In the genomic region with DNA sequence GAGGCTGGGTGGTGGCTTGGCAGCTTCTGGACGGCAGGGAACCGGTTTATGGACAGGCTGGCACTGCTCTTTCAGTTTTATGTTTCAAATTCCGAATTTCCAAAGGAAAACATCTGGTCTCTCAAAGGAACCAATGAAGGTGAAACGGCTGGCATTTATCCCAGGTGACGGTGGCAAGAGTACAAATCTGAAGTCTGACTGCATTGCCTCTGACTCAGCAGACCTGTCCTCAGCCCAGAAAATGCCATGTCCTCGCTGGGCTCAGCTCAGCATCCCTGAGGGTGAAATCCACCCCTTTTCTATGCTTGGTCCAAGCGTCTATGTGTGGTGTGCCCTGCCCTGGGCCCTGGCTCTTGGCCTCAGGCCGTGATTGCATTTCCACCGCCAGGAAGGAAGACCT, we compare ENCODE assay signal across 23 cellular contexts. TPM values are rescaled to one million over a fixed set of nuclear protein-coding genes. Genes with fewer than 3 reads are reported as not detected.
DNase-seq lines count a peak whose midpoint lies in the region; ATAC-seq and TF ChIP-seq lines count a peak whose summit lies in the region.
"Had no signal": no experiment of that assay in that cellular context is flagged by ENCODE, and none has a peak within 500 bp of the region (broad histone marks: within the 10 kb centered on the region; RNA-seq: fewer than 3 reads in every experiment).

No MANE protein-coding gene starts in this region.

- no peaks in the 10 kb centered on the region for H3K79me2 ChIP-seq in osteoblast (ENCODE audit: insufficient read depth, low read length)

- H3K27me3 ChIP-seq in neuronal stem cell (ENCODE audit: control insufficient read depth in 3 of 3, insufficient read depth in 3 of 3, low read depth in 1 of 3, low read length in 3 of 3): no peaks in the 10 kb centered on the region
- no peaks in the 10 kb centered on the region for H3K27me3 ChIP-seq in osteoblast (ENCODE audit: insufficient read depth, low read length)
- H3K27me3 ChIP-seq: Peyer's patch had no signal

- no CpG with 5 or more reads among the region's 9 CpGs for WGBS in neuronal stem cell (ENCODE audit: extremely low coverage in 2 of 2, insufficient read length in 2 of 2, insufficient replicate concordance in 1 of 2), 2 donors

- H2BK5ac ChIP-seq in neuronal stem cell (ENCODE audit: low read length): peak overlapping the region; percentile 60

- DNase-seq in G401 (ENCODE audit: low spot score) (peak; percentile 57), NCI-H2171 (lab: John Stamatoyannopoulos, UW) (peak; percentile 68), MCF 10A (ENCODE audit: unreplicated experiment) (peak; percentile 89), neuronal stem cell (ENCODE audit: low spot score) (no peak), mesothelial cell of epicardium (ENCODE audit: low spot score in 2 of 2, unreplicated experiment in 2 of 2) (no peak), osteoblast (ENCODE audit: insufficient read length, low spot score, missing footprints) (no peak), islet precursor cell (no peak)
- DNase-seq: activated CD4-positive, CD25-positive, alpha-beta regulatory T cell treated with anti-CD3 and anti-CD28 coated beads, Interleukin-2, amount 50 U/mL, for 72 hours; activated naive CD8-positive, alpha-beta T cell treated with anti-CD3 and anti-CD28 coated beads, Interleukin-2, amount 50 U/mL, for 24 hours; effector CD8-positive, alpha-beta T cell; immature natural killer cell; IMR-90; mesendoderm; MV-4-11; NCI-H774; Peyer's patch; retina; stimulated activated CD4-positive, alpha-beta T cell treated with anti-CD3 and anti-CD28 coated beads, Interleukin-12 subunit alpha, Interleukin-12 subunit beta, amount 100 ng/mL, for 4 hours; trophoblast cell had no signal

- H4K91ac ChIP-seq in neuronal stem cell (ENCODE audit: low read depth, low read length, poor library complexity): no peak overlapping the region

- CTCF ChIA-PET in MCF 10A (lab: Yijun Ruan, JAX): interaction anchor here (0.7 to 1.1 kb wide), 4 partner anchors 123 to 590 kb away, joined by 3 to 4 read pairs (median 3); no protein-coding TSS in a partner anchor

- H3K18ac ChIP-seq in neuronal stem cell (ENCODE audit: low read length): no peak overlapping the region

- no peak overlapping the region for H2BK120ac ChIP-seq in neuronal stem cell (ENCODE audit: low read depth, low read length)

- H3K4ac ChIP-seq in neuronal stem cell (ENCODE audit: low read length): no peak overlapping the region

- intact Hi-C loops in MCF 10A (cut with micrococcal nuclease): loop anchor here (5.0 kb wide), 2 partner anchors 288 to 478 kb away; no protein-coding TSS in a partner anchor

- H3K4me1 ChIP-seq in neuronal stem cell (ENCODE audit: control insufficient read depth in 2 of 2, insufficient read depth in 1 of 2, low read depth in 1 of 2, low read length in 2 of 2) (peaks cover 0 to 6% of the 10 kb centered on the region in 2 donors), osteoblast (ENCODE audit: insufficient read depth, low read length) (peaks cover 13% of the 10 kb centered on the region)

- H3K4me3 Mint-ChIP-seq in MCF 10A (ENCODE audit: unreplicated experiment) (no peak overlapping the region), mesothelial cell of epicardium (no peak overlapping the region)
- H3K4me3 Mint-ChIP-seq: activated naive CD8-positive, alpha-beta T cell treated with anti-CD3 and anti-CD28 coated beads, Interleukin-2, amount 50 U/mL, for 24 hours; immature natural killer cell; natural killer cell treated with Interleukin-12 subunit alpha and Interleukin-12 subunit beta and Interleukin-15 and Interleukin-18, amount 100 ng/mL, for 72 hours had no signal

- no peak overlapping the region for H3K23ac ChIP-seq in neuronal stem cell (ENCODE audit: low read depth, low read length, poor library complexity)

- H3K4me1 Mint-ChIP-seq in MCF 10A (ENCODE audit: insufficient read depth, unreplicated experiment): peaks cover 41% of the 10 kb centered on the region
- H3K4me1 Mint-ChIP-seq in mesothelial cell of epicardium: peaks cover 17% of the 10 kb centered on the region

- H3K27me3 Mint-ChIP-seq in MCF 10A (ENCODE audit: insufficient read depth, unreplicated experiment) (no peaks in the 10 kb centered on the region), mesothelial cell of epicardium (ENCODE audit: low read depth) (no peaks in the 10 kb centered on the region)
- H3K27me3 Mint-ChIP-seq: activated naive CD8-positive, alpha-beta T cell treated with anti-CD3 and anti-CD28 coated beads, Interleukin-2, amount 50 U/mL, for 24 hours; natural killer cell treated with Interleukin-12 subunit alpha and Interleukin-12 subunit beta and Interleukin-15 and Interleukin-18, amount 100 ng/mL, for 72 hours had no signal

- peak overlapping the region; percentile 65 for H3K27ac Mint-ChIP-seq in MCF 10A (ENCODE audit: low read depth, unreplicated experiment)
- no peak overlapping the region for H3K27ac Mint-ChIP-seq in mesothelial cell of epicardium
- H3K27ac Mint-ChIP-seq: activated naive CD8-positive, alpha-beta T cell treated with anti-CD3 and anti-CD28 coated beads, Interleukin-2, amount 50 U/mL, for 24 hours; immature natural killer cell; natural killer cell treated with Interleukin-12 subunit alpha and Interleukin-12 subunit beta and Interleukin-15 and Interleukin-18, amount 100 ng/mL, for 72 hours had no signal

- H3K79me1 ChIP-seq in neuronal stem cell (ENCODE audit: low read depth, low read length): no peaks in the 10 kb centered on the region

- no peak overlapping the region for H2AFZ ChIP-seq in neuronal stem cell (ENCODE audit: low read length)
- no peak overlapping the region for H2AFZ ChIP-seq in osteoblast (ENCODE audit: low read length)

- no peak overlapping the region for H2AK5ac ChIP-seq in neuronal stem cell (ENCODE audit: low read depth, low read length)

- no peak overlapping the region for H3K4me2 ChIP-seq in neuronal stem cell (ENCODE audit: insufficient read depth, low read length, poor library complexity, severe bottlenecking)
- no peak overlapping the region for H3K4me2 ChIP-seq in osteoblast (ENCODE audit: insufficient read depth, low read length)

- no peaks in the 10 kb centered on the region for H3K9me3 Mint-ChIP-seq in MCF 10A (ENCODE audit: unreplicated experiment)
- H3K9me3 Mint-ChIP-seq in mesothelial cell of epicardium: no peaks in the 10 kb centered on the region
- H3K9me3 Mint-ChIP-seq: activated naive CD8-positive, alpha-beta T cell treated with anti-CD3 and anti-CD28 coated beads, Interleukin-2, amount 50 U/mL, for 24 hours; immature natural killer cell; natural killer cell treated with Interleukin-12 subunit alpha and Interleukin-12 subunit beta and Interleukin-15 and Interleukin-18, amount 100 ng/mL, for 72 hours had no signal

- H3K4me3 ChIP-seq in neuronal stem cell (ENCODE audit: low read length in 2 of 2) (no peak overlapping the region), osteoblast (ENCODE audit: insufficient read depth, low read length) (no peak overlapping the region)
- H3K4me3 ChIP-seq: Peyer's patch had no signal

- in situ Hi-C loops in G401 (cut with HindIII; ENCODE audit: low sequenced_read_pairs): no loop called here

- H3K36me3 ChIP-seq in neuronal stem cell (replicated peaks in 1 of 2; ENCODE audit: control insufficient read depth in 2 of 2, insufficient read depth in 2 of 2, low read length in 2 of 2) (no peaks in the 10 kb centered on the region), osteoblast (ENCODE audit: insufficient read depth, low read length) (no peaks in the 10 kb centered on the region)
- H3K36me3 ChIP-seq: Peyer's patch had no signal

- TF ChIP-seq CTCF in MCF 10A (IDR thresholded peaks at IDR 0.05; ENCODE audit: unreplicated experiment) (no peak), mesothelial cell of epicardium (IDR thresholded peaks at IDR 0.05; ENCODE audit: unreplicated experiment) (no peak), osteoblast (IDR thresholded peaks at IDR 0.05; ENCODE audit: extremely low read depth, low read depth, low read length) (no peak)

- no TSS peak for BruUV-seq in MCF 10A (replicated peaks; lab: Mats Ljungman, UMichigan)

- H3K27ac ChIP-seq in neuronal stem cell (replicated peaks; ENCODE audit: low read length) (no peak overlapping the region), osteoblast (ENCODE audit: low read depth, low read length) (no peak overlapping the region)
- H3K27ac ChIP-seq: HL-60, Peyer's patch had no signal

- no peak for ATAC-seq in GM18909 (IDR thresholded peaks at IDR 0.05; ENCODE audit: poor library complexity, unreplicated experiment)
- ATAC-seq: activated naive CD8-positive, alpha-beta T cell treated with anti-CD3 and anti-CD28 coated beads, Interleukin-2, amount 50 U/mL, for 24 hours; natural killer cell treated with Interleukin-12 subunit alpha and Interleukin-12 subunit beta and Interleukin-15 and Interleukin-18, amount 100 ng/mL, for 72 hours; SK-N-SH treated with all-trans-retinoic acid at 6 μM for 48 hours had no signal

- H3K36me3 Mint-ChIP-seq in MCF 10A (ENCODE audit: insufficient read depth, unreplicated experiment): peaks cover 5% of the 10 kb centered on the region
- H3K36me3 Mint-ChIP-seq in mesothelial cell of epicardium: no peaks in the 10 kb centered on the region
- H3K36me3 Mint-ChIP-seq: natural killer cell treated with Interleukin-12 subunit alpha and Interleukin-12 subunit beta and Interleukin-15 and Interleukin-18, amount 100 ng/mL, for 72 hours had no signal

- no peak overlapping the region for H3K14ac ChIP-seq in neuronal stem cell (ENCODE audit: low read length)

- H4K20me1 ChIP-seq in osteoblast (ENCODE audit: insufficient read depth, low read length): peaks cover 2% of the 10 kb centered on the region

- H3K9ac ChIP-seq in neuronal stem cell (ENCODE audit: low read depth, low read length, poor library complexity): no peak overlapping the region

- H2BK15ac ChIP-seq in neuronal stem cell (ENCODE audit: low read length): no peak overlapping the region

- POLR2A ChIA-PET in MCF 10A (lab: Yijun Ruan, JAX): interaction anchor here (0.6 to 6.0 kb wide), 7 partner anchors 12 to 649 kb away, joined by 3 to 43 read pairs (median 3); no protein-coding TSS in a partner anchor

- no peak overlapping the region for H4K8ac ChIP-seq in neuronal stem cell (ENCODE audit: low read depth, low read length)

- H3K9me3 ChIP-seq in neuronal stem cell (replicated peaks in 1 of 2; ENCODE audit: control insufficient read depth in 2 of 2, insufficient read depth in 1 of 2, low read depth in 1 of 2, low read length in 2 of 2) (peaks cover 0 to 3% of the 10 kb centered on the region in 2 donors), osteoblast (ENCODE audit: low read depth, low read length) (no peaks in the 10 kb centered on the region)
- H3K9me3 ChIP-seq: Peyer's patch had no signal

- H2BK12ac ChIP-seq in neuronal stem cell (ENCODE audit: low read length): no peak overlapping the region

RNA-seq across cellular contexts. Expression of a gene that starts 38.1 kb away (rescaled TPM):
- total RNA-seq in G401 (2014; rRNA removed; shearing (Covaris generic)): 21.4 and 25.7 TPM in 2 replicates
- total RNA-seq in MCF 10A (2022) (31.8 and 32.2 TPM in 2 replicates), mesothelial cell of epicardium (24.0 to 27.2 TPM (median 26.1 TPM) in 3 replicates), osteoblast (43.9 and 47.4 TPM in 2 replicates)
- 13.8 TPM for polyA plus RNA-seq in neuronal stem cell (2013, experiment 1 of 2)
- 14.8 TPM for polyA plus RNA-seq in neuronal stem cell (2013, experiment 2 of 2)

Comparison
In these comparisons a context has a peak if more than half of its experiments do, and no peak if none do; other contexts are left out.
1. DNase-seq: peak in G401 (single experiment), NCI-H2171 (single experiment) and MCF 10A (single experiment); none in neuronal stem cell (single experiment), mesothelial cell of epicardium (0 of 2), osteoblast (single experiment) and islet precursor cell (single experiment).